Comparison of ENCODE assay signal across 21 cellular contexts in genomic region chr6:82611751-82612150, GRCh38.
"Had no signal": no experiment of that assay in that cellular context is flagged by ENCODE, and none has a peak within 500 bp of the region (broad histone marks: within the 10 kb centered on the region; RNA-seq: fewer than 3 reads in every experiment).

No MANE protein-coding gene starts in this region.

- ATAC-seq: activated CD8-positive, alpha-beta T cell treated with anti-CD3 and anti-CD28 coated beads, Interleukin-2, amount 10 ng/mL, durations not matched to agents 7 days and 5 days; T-helper 17 cell; WTC11 had no signal

- H3K4me3 Mint-ChIP-seq: activated CD8-positive, alpha-beta T cell treated with anti-CD3 and anti-CD28 coated beads, Interleukin-2, amount 10 ng/mL, durations not matched to agents 7 days and 5 days; activated naive CD8-positive, alpha-beta T cell treated with anti-CD3 and anti-CD28 coated beads, Interleukin-2, amount 10 ng/mL, durations not matched to agents 7 days and 5 days; T-helper 17 cell; WTC11 had no signal

- H3K4me1 ChIP-seq: adrenal gland, breast epithelium had no signal

- FAIRE-seq: RCC 7860 had no signal

- H3K4me1 Mint-ChIP-seq: activated naive CD8-positive, alpha-beta T cell treated with anti-CD3 and anti-CD28 coated beads, Interleukin-2, amount 10 ng/mL, durations not matched to agents 7 days and 5 days; T-helper 17 cell had no signal

- H3K27ac Mint-ChIP-seq: activated CD8-positive, alpha-beta T cell treated with anti-CD3 and anti-CD28 coated beads, Interleukin-2, amount 10 ng/mL, durations not matched to agents 7 days and 5 days; activated naive CD8-positive, alpha-beta T cell treated with anti-CD3 and anti-CD28 coated beads, Interleukin-2, amount 10 ng/mL, durations not matched to agents 7 days and 5 days; T-helper 17 cell; WTC11 had no signal

- H3K27me3 Mint-ChIP-seq: activated naive CD8-positive, alpha-beta T cell treated with anti-CD3 and anti-CD28 coated beads, Interleukin-2, amount 10 ng/mL, durations not matched to agents 7 days and 5 days had no signal

- H3K36me3 ChIP-seq: adrenal gland, breast epithelium had no signal

- H3K9me3 ChIP-seq: adrenal gland, breast epithelium had no signal

- H3K27ac ChIP-seq: adrenal gland, breast epithelium had no signal

- DNase-seq: activated CD4-positive, alpha-beta T cell treated with anti-CD3 and anti-CD28 coated beads for 48 hours; activated CD4-positive, alpha-beta T cell treated with anti-CD3 and anti-CD28 coated beads, Interleukin-2, amount 50 U/mL, for 4 hours; activated CD4-positive, CD25-positive, alpha-beta regulatory T cell treated with anti-CD3 and anti-CD28 coated beads, Interleukin-2, amount 50 U/mL, for 72 hours; activated CD8-positive, alpha-beta memory T cell treated with anti-CD3 and anti-CD28 coated beads, Interleukin-2, amount 50 U/mL, for 48 hours; activated CD8-positive, alpha-beta T cell treated with anti-CD3 and anti-CD28 coated beads, Interleukin-2, amount 10 ng/mL, durations not matched to agents 7 days and 5 days; activated naive CD4-positive, alpha-beta T cell treated with anti-CD3 and anti-CD28 coated beads, Interleukin-2, amount 50 U/mL, for 16 hours; activated naive CD8-positive, alpha-beta T cell treated with anti-CD3 and anti-CD28 coated beads, Interleukin-2, amount 10 ng/mL, durations not matched to agents 7 days and 5 days; activated T-cell treated with anti-CD3 and anti-CD28 coated beads, Interleukin-2, amount 50 U/mL, for 1 hour; adrenal gland; anterior cingulate cortex; caudate nucleus; Karpas-422; NCI-H187 treated with DMSO at 0.1 percent for 48 hours; NCI-H2171; NCI-H226; NK-92 treated with Interleukin-12 subunit alpha and Interleukin-12 subunit beta, amount 100 ng/mL, for 24 hours; T-helper 17 cell; T-helper 9 cell had no signal

- H3K9me3 Mint-ChIP-seq: activated naive CD8-positive, alpha-beta T cell treated with anti-CD3 and anti-CD28 coated beads, Interleukin-2, amount 10 ng/mL, durations not matched to agents 7 days and 5 days; WTC11 had no signal

- H3K27me3 ChIP-seq: adrenal gland, breast epithelium had no signal

- H3K4me3 ChIP-seq: adrenal gland, breast epithelium had no signal

- H3K36me3 Mint-ChIP-seq: activated naive CD8-positive, alpha-beta T cell treated with anti-CD3 and anti-CD28 coated beads, Interleukin-2, amount 10 ng/mL, durations not matched to agents 7 days and 5 days; WTC11 had no signal
